In the genomic region with DNA sequence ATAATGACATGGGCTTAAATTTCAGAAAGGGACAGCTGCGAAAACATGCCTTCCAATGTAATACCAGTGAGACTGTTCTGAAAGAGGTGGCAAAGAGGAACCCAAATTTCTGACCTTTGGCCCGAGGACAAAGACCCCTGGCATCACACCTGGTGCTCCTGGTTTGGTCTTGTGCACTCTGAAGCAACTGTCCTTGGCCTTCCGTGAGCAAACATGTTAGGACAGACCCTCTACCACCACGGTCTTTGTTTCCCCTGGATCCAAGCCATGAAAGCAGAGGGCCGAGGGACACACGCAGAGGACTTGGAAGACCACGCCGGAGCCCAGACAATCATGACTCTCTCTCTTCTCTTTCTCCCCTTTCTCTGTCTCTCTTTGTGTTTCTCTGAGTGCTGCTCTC, we compare ENCODE assay signal across 32 cellular contexts. TPM values are rescaled to one million over a fixed set of nuclear protein-coding genes. Genes with fewer than 3 reads are reported as not detected.
"Had no signal": no experiment of that assay in that cellular context is flagged by ENCODE, and none has a peak within 500 bp of the region (broad histone marks: within the 10 kb centered on the region; RNA-seq: fewer than 3 reads in every experiment).

No MANE protein-coding gene starts in this region.

- H3K4me1 Mint-ChIP-seq: naive B cell; stimulated activated memory B cell treated with anti-CD40 and anti-IgM and Interleukin-4, amounts not matched to agents 10 μg/mL and 1 μg/mL and 100 μg/mL, for 72 hours had no signal

- H3K27ac ChIP-seq: heart right ventricle, hepatocyte, pancreas, prostate gland, sigmoid colon, spleen, tibial nerve, uterus had no signal

- H3K9me3 ChIP-seq: heart right ventricle, pancreas, prostate gland, sigmoid colon, spleen, tibial nerve, uterus had no signal

- H3K4me3 Mint-ChIP-seq: mesothelial cell of epicardium; naive B cell; natural killer cell; stimulated activated memory B cell treated with anti-CD40 and anti-IgM and Interleukin-4, amounts not matched to agents 10 μg/mL and 1 μg/mL and 100 μg/mL, for 72 hours; stimulated activated naive CD8-positive, alpha-beta T cell treated with anti-CD3 and anti-CD28 coated beads, Interleukin-15, amount 100 ng/mL, for 72 hours; type B pancreatic cell had no signal

- H3K36me3 ChIP-seq: heart right ventricle, pancreas, prostate gland, sigmoid colon, spleen, tibial nerve, uterus had no signal

- H3K4me3 ChIP-seq: heart right ventricle, hepatocyte, lung, pancreas, prostate gland, sigmoid colon, spleen, tibial nerve, uterus had no signal

- H3K27me3 ChIP-seq: hepatocyte, pancreas, sigmoid colon, tibial nerve, uterus had no signal

- DNase-seq: heart right ventricle; islet precursor cell; mesendoderm; naive B cell; natural killer cell; nucleus accumbens; retina; sigmoid colon; small intestine; spleen; stimulated activated CD4-positive, alpha-beta T cell treated with anti-CD3 and anti-CD28 coated beads, Interleukin-4, amount 100 ng/mL, for 4 hours; stimulated activated CD8-positive, alpha-beta memory T cell treated with anti-CD3 and anti-CD28 coated beads, Interleukin-4, amount 100 ng/mL, for 48 hours; stimulated activated naive CD4-positive, alpha-beta T cell treated with Interleukin-2 at 50 U/mL for 16 hours; stimulated activated naive CD8-positive, alpha-beta T cell treated with anti-CD3 and anti-CD28 coated beads, Interleukin-15, amount 100 ng/mL, for 72 hours; substantia nigra; uterus had no signal

- H3K27ac Mint-ChIP-seq: mesothelial cell of epicardium; naive B cell; natural killer cell; stimulated activated memory B cell treated with anti-CD40 and anti-IgM and Interleukin-4, amounts not matched to agents 10 μg/mL and 1 μg/mL and 100 μg/mL, for 72 hours; type B pancreatic cell had no signal

- H3K36me3 Mint-ChIP-seq: mesothelial cell of epicardium; naive B cell; natural killer cell; stimulated activated memory B cell treated with anti-CD40 and anti-IgM and Interleukin-4, amounts not matched to agents 10 μg/mL and 1 μg/mL and 100 μg/mL, for 72 hours; type B pancreatic cell had no signal

- ATAC-seq: heart right ventricle; natural killer cell; pancreas; right cardiac atrium; stimulated activated memory B cell treated with anti-CD40 and anti-IgM and Interleukin-4, amounts not matched to agents 10 μg/mL and 1 μg/mL and 100 μg/mL, for 72 hours; stimulated activated naive CD8-positive, alpha-beta T cell treated with anti-CD3 and anti-CD28 coated beads, Interleukin-15, amount 100 ng/mL, for 72 hours had no signal

- H3K9me3 Mint-ChIP-seq: mesothelial cell of epicardium; naive B cell; natural killer cell; stimulated activated memory B cell treated with anti-CD40 and anti-IgM and Interleukin-4, amounts not matched to agents 10 μg/mL and 1 μg/mL and 100 μg/mL, for 72 hours; stimulated activated naive CD8-positive, alpha-beta T cell treated with anti-CD3 and anti-CD28 coated beads, Interleukin-15, amount 100 ng/mL, for 72 hours; type B pancreatic cell had no signal

- H3K4me1 ChIP-seq: heart right ventricle, prostate gland, uterus had no signal

- FAIRE-seq: pancreas, small intestine had no signal

- H2AFZ ChIP-seq: hepatocyte had no signal

- H3K4me2 ChIP-seq: hepatocyte had no signal

RNA-seq across cellular contexts. Expression of gene REG4, which starts 6.0 kb away (rescaled TPM):
- total RNA-seq: heart right ventricle, kidney epithelial cell, lower leg skin, lung, natural killer cell, osteoblast, right cardiac atrium, sigmoid colon, temporal lobe, tibial nerve, ureter, uterus had no signal
- polyA plus RNA-seq: heart right ventricle, neural cell, right cardiac atrium had no signal

RNA-seq across cellular contexts. Expression of gene HMGCS2, which starts 36.5 kb away (rescaled TPM):
- total RNA-seq: kidney epithelial cell, mononuclear cell, natural killer cell, osteoblast, spleen, temporal lobe, tibial nerve had no signal
- polyA plus RNA-seq: neural cell had no signal
